ENCODE assay signal across 1 cellular context in genomic region chr12:116277393-116278258, GRCh38.
TF ChIP-seq lines count a peak whose summit lies in the region.

TSS of gene MED13L (minus strand) at chr12:116277693. CDS start at chr12:116277131, 562 bp downstream.

TF ChIP-seq in GM12878, 131 proteins besides CTCF, POLR2A, EP300 and RAD21 (continued from another document):
- no peak for TF ChIP-seq IRF5 (IDR thresholded peaks at IDR 0.05; ENCODE audit: borderline replicate concordance)
- TF ChIP-seq NFXL1 (IDR thresholded peaks at IDR 0.05; ENCODE audit: borderline replicate concordance) = no peak
- no peak for TF ChIP-seq CREM (IDR thresholded peaks at IDR 0.05; ENCODE audit: low read depth)
- TF ChIP-seq RAD51 (IDR thresholded peaks at IDR 0.05) = 0 out of 2 replicates have a peak, but pooled peaks have one; percentile 14
- peak; percentile 79; the same call in 1 of the 2 replicates for TF ChIP-seq BACH1 (IDR thresholded peaks at IDR 0.05; ENCODE audit: borderline replicate concordance)
- TF ChIP-seq USF1 (IDR thresholded peaks at IDR 0.05; ENCODE audit: borderline replicate concordance, extremely low read length, insufficient read depth, low read depth, low read length) = peak; percentile 87
- no peak for TF ChIP-seq CHD4 (IDR thresholded peaks at IDR 0.05)
- TF ChIP-seq ATF3 (IDR thresholded peaks at IDR 0.05; ENCODE audit: borderline replicate concordance, extremely low read depth, low read depth, low read length) = peak; percentile 40; the same call in 1 of the 2 replicates
- no peak for TF ChIP-seq MYB (IDR thresholded peaks at IDR 0.05; ENCODE audit: borderline replicate concordance, low read depth, low read length)
- TF ChIP-seq NR2C1 (IDR thresholded peaks at IDR 0.05) = no peak
- no peak for TF ChIP-seq CBX5 (IDR thresholded peaks at IDR 0.05; ENCODE audit: low read depth)
- TF ChIP-seq ZBTB4 (CRISPR knock-in tag; IDR thresholded peaks at IDR 0.05) = no peak
- TF ChIP-seq SKIL (IDR thresholded peaks at IDR 0.05; ENCODE audit: low read depth, poor library complexity, severe bottlenecking) = no peak
- TF ChIP-seq MLLT1 (IDR thresholded peaks at IDR 0.05) = no peak
- TF ChIP-seq E2F8 (IDR thresholded peaks at IDR 0.05; ENCODE audit: low read depth, partially characterized antibody) = no peak
- TF ChIP-seq IRF3 (IDR thresholded peaks at IDR 0.05) = no peak
- no peak for TF ChIP-seq NBN (IDR thresholded peaks at IDR 0.05)
- TF ChIP-seq ZNF622 (IDR thresholded peaks at IDR 0.05) = no peak
- TF ChIP-seq TARDBP (IDR thresholded peaks at IDR 0.05; ENCODE audit: borderline replicate concordance) = peak; percentile 37; the same call in 1 of the 2 replicates
- no peak for TF ChIP-seq FOS (IDR thresholded peaks at IDR 0.05; ENCODE audit: borderline replicate concordance, extremely low read depth, insufficient read length)
- no peak for TF ChIP-seq SP1 (IDR thresholded peaks at IDR 0.05; ENCODE audit: low read depth, low read length)
- peak in 1 of 2 experiments; percentile 83; a peak in 2 of 4 replicates for TF ChIP-seq BHLHE40 (IDR thresholded peaks at IDR 0.05; ENCODE audit: borderline replicate concordance in 1 of 2, low read depth in 2 of 2, low read length in 1 of 2)
- no peak for TF ChIP-seq PAX8 (IDR thresholded peaks at IDR 0.05)
- no peak for TF ChIP-seq CHD1 (IDR thresholded peaks at IDR 0.05; ENCODE audit: low read depth, low read length)
